In genomic region chr9:7439355-7439978, GRCh38 we compare ENCODE assay signal across 17 cellular contexts.
A peak's percentile ranks its signal among the peaks of the same experiment; 100 is the strongest.
DNase-seq lines count a peak whose midpoint lies in the region; ATAC-seq, FAIRE-seq and TF ChIP-seq lines count a peak whose summit lies in the region.
"Had no signal": no experiment of that assay in that cellular context is flagged by ENCODE, and none has a peak within 500 bp of the region (broad histone marks: within the 10 kb centered on the region; RNA-seq: fewer than 3 reads in every experiment).

No MANE protein-coding gene starts in this region.

- H3K27me3 Mint-ChIP-seq in brain = no peaks in the 10 kb centered on the region
- H3K27me3 Mint-ChIP-seq in activated CD8-positive, alpha-beta T cell treated with anti-CD3 and anti-CD28 coated beads, Interleukin-2, amount 10 ng/mL, durations not matched to agents 7 days and 5 days (ENCODE audit: low read depth) = no peaks in the 10 kb centered on the region
- no peaks in the 10 kb centered on the region for H3K27me3 Mint-ChIP-seq in glutamatergic neuron (ENCODE audit: unreplicated experiment)
- no peaks in the 10 kb centered on the region for H3K27me3 Mint-ChIP-seq in activated T-cell treated with anti-CD3 and anti-CD28 coated beads, Interleukin-2, amount 50 U/mL, for 72 hours (ENCODE audit: low read depth)
- H3K27me3 Mint-ChIP-seq: activated naive CD8-positive, alpha-beta T cell; effector memory CD8-positive, alpha-beta T cell had no signal

- H3K4me1 Mint-ChIP-seq in brain = peaks cover 8% of the 10 kb centered on the region
- H3K4me1 Mint-ChIP-seq in activated CD8-positive, alpha-beta T cell treated with anti-CD3 and anti-CD28 coated beads, Interleukin-2, amount 10 ng/mL, durations not matched to agents 7 days and 5 days (ENCODE audit: low read depth) = no peaks in the 10 kb centered on the region
- H3K4me1 Mint-ChIP-seq in glutamatergic neuron (ENCODE audit: low read depth, unreplicated experiment) = no peaks in the 10 kb centered on the region
- H3K4me1 Mint-ChIP-seq in activated T-cell treated with anti-CD3 and anti-CD28 coated beads, Interleukin-2, amount 50 U/mL, for 72 hours (ENCODE audit: low read depth) = no peaks in the 10 kb centered on the region
- H3K4me1 Mint-ChIP-seq: activated CD4-positive, alpha-beta T cell treated with anti-CD3 and anti-CD28 coated beads for 36 hours; neural progenitor cell had no signal

- POLR2A ChIA-PET in activated CD8-positive, alpha-beta T cell treated with anti-CD3 and anti-CD28 coated beads, Interleukin-2, amount 10 ng/mL, durations not matched to agents 7 days and 5 days (lab: Charles Lee) = no interaction called here

- no peak overlapping the region for H3K4me3 ChIP-seq in BE2C (ENCODE audit: low read depth, low read length)
- H3K4me3 ChIP-seq: neural progenitor cell had no signal

- CTCF ChIA-PET in activated CD8-positive, alpha-beta T cell treated with anti-CD3 and anti-CD28 coated beads, Interleukin-2, amount 10 ng/mL, durations not matched to agents 7 days and 5 days (lab: Charles Lee) = no interaction called here

- H3K9me3 Mint-ChIP-seq in brain (peaks cover 0 to 14% (median 8%) of the 10 kb centered on the region in 5 experiments), glutamatergic neuron (ENCODE audit: unreplicated experiment) (no peaks in the 10 kb centered on the region)
- H3K9me3 Mint-ChIP-seq in activated CD8-positive, alpha-beta T cell treated with anti-CD3 and anti-CD28 coated beads, Interleukin-2, amount 10 ng/mL, durations not matched to agents 7 days and 5 days (ENCODE audit: insufficient read depth) = no peaks in the 10 kb centered on the region
- no peaks in the 10 kb centered on the region for H3K9me3 Mint-ChIP-seq in activated T-cell treated with anti-CD3 and anti-CD28 coated beads, Interleukin-2, amount 50 U/mL, for 72 hours
- H3K9me3 Mint-ChIP-seq: effector memory CD8-positive, alpha-beta T cell; neural progenitor cell had no signal

- ATAC-seq in activated CD8-positive, alpha-beta T cell treated with anti-CD3 and anti-CD28 coated beads, Interleukin-2, amount 10 ng/mL, durations not matched to agents 7 days and 5 days = no peak
- ATAC-seq in activated T-cell treated with anti-CD3 and anti-CD28 coated beads, Interleukin-2, amount 50 U/mL, for 72 hours (replicated peaks in 1 of 2) = no peak
- ATAC-seq: activated CD4-positive, alpha-beta T cell treated with anti-CD3 and anti-CD28 coated beads for 36 hours; effector memory CD8-positive, alpha-beta T cell had no signal

- H3K4me1 ChIP-seq in BE2C = no peaks in the 10 kb centered on the region
- H3K4me1 ChIP-seq: neural progenitor cell had no signal

- no peak for TF ChIP-seq CTCF in BE2C (IDR thresholded peaks at IDR 0.05; ENCODE audit: low read depth, low read length)
- TF ChIP-seq CTCF in brain (conservative IDR thresholded peaks at IDR 0.05) = no peak
- TF ChIP-seq CTCF in glutamatergic neuron (IDR thresholded peaks at IDR 0.05; ENCODE audit: partially characterized antibody, unreplicated experiment) = no peak

- H3K4me3 Mint-ChIP-seq in brain = no peak overlapping the region
- H3K4me3 Mint-ChIP-seq in activated CD8-positive, alpha-beta T cell treated with anti-CD3 and anti-CD28 coated beads, Interleukin-2, amount 10 ng/mL, durations not matched to agents 7 days and 5 days = no peak overlapping the region
- no peak overlapping the region for H3K4me3 Mint-ChIP-seq in glutamatergic neuron (ENCODE audit: unreplicated experiment)
- no peak overlapping the region for H3K4me3 Mint-ChIP-seq in activated T-cell treated with anti-CD3 and anti-CD28 coated beads, Interleukin-2, amount 50 U/mL, for 72 hours
- H3K4me3 Mint-ChIP-seq: activated CD4-positive, alpha-beta T cell treated with anti-CD3 and anti-CD28 coated beads for 36 hours; activated naive CD8-positive, alpha-beta T cell; effector memory CD8-positive, alpha-beta T cell; neural progenitor cell had no signal

- H3K27ac Mint-ChIP-seq in brain (peak overlapping the region in 3 of 5 experiments; percentile 24 to 81 (median 25)), glutamatergic neuron (ENCODE audit: unreplicated experiment) (no peak overlapping the region)
- H3K27ac Mint-ChIP-seq in activated CD8-positive, alpha-beta T cell treated with anti-CD3 and anti-CD28 coated beads, Interleukin-2, amount 10 ng/mL, durations not matched to agents 7 days and 5 days = no peak overlapping the region
- H3K27ac Mint-ChIP-seq in activated T-cell treated with anti-CD3 and anti-CD28 coated beads, Interleukin-2, amount 50 U/mL, for 72 hours = no peak overlapping the region
- H3K27ac Mint-ChIP-seq: activated CD4-positive, alpha-beta T cell treated with anti-CD3 and anti-CD28 coated beads for 36 hours; activated naive CD8-positive, alpha-beta T cell; effector memory CD8-positive, alpha-beta T cell; neural progenitor cell had no signal

- no peaks in the 10 kb centered on the region for H3K27me3 ChIP-seq in BE2C
- H3K27me3 ChIP-seq: neural progenitor cell had no signal

- DNase-seq in BE2C (peak; percentile 31), NCI-H2196 (lab: John Stamatoyannopoulos, UW; ENCODE audit: unreplicated experiment) (peak; percentile 57), iris pigment epithelial cell (ENCODE audit: low read depth) (peak; percentile 6), urothelium cell line (ENCODE audit: low spot score) (no peak), glutamatergic neuron (no peak)
- no peak for DNase-seq in activated CD8-positive, alpha-beta T cell treated with anti-CD3 and anti-CD28 coated beads, Interleukin-2, amount 10 ng/mL, durations not matched to agents 7 days and 5 days
- no peak for DNase-seq in activated T-cell treated with anti-CD3 and anti-CD28 coated beads, Interleukin-2, amount 50 U/mL, for 72 hours
- DNase-seq: activated CD4-positive, alpha-beta T cell treated with anti-CD3 and anti-CD28 coated beads for 36 hours; AML-193; central memory CD4-positive, alpha-beta T cell; effector memory CD8-positive, alpha-beta T cell; NCI-H146; NCI-H774 had no signal

- H3K36me3 Mint-ChIP-seq in brain (no peaks in the 10 kb centered on the region), glutamatergic neuron (ENCODE audit: unreplicated experiment) (no peaks in the 10 kb centered on the region)
- H3K36me3 Mint-ChIP-seq in activated CD8-positive, alpha-beta T cell treated with anti-CD3 and anti-CD28 coated beads, Interleukin-2, amount 10 ng/mL, durations not matched to agents 7 days and 5 days (ENCODE audit: low read depth) = no peaks in the 10 kb centered on the region
- no peaks in the 10 kb centered on the region for H3K36me3 Mint-ChIP-seq in activated T-cell treated with anti-CD3 and anti-CD28 coated beads, Interleukin-2, amount 50 U/mL, for 72 hours (ENCODE audit: insufficient read depth in 2 of 2)
- H3K36me3 Mint-ChIP-seq: activated naive CD8-positive, alpha-beta T cell; neural progenitor cell had no signal

- H3K36me3 ChIP-seq in BE2C = no peaks in the 10 kb centered on the region
- H3K36me3 ChIP-seq: neural progenitor cell had no signal

- no peak for FAIRE-seq in urothelium cell line (lab: Jason Lieb, UNC)
- FAIRE-seq: GM19239 had no signal

- H3K9me3 ChIP-seq in BE2C = no peaks in the 10 kb centered on the region

Comparison
In these comparisons a context has a peak if more than half of its experiments do, and no peak if none do; other contexts are left out.
1. DNase-seq: peak in BE2C (single experiment), NCI-H2196 (single experiment) and iris pigment epithelial cell (single experiment); none in activated CD8-positive, alpha-beta T cell treated with anti-CD3 and anti-CD28 coated beads, Interleukin-2, amount 10 ng/mL, durations not matched to agents 7 days and 5 days (single experiment), urothelium cell line (single experiment), glutamatergic neuron (single experiment) and activated T-cell treated with anti-CD3 and anti-CD28 coated beads, Interleukin-2, amount 50 U/mL, for 72 hours (0 of 2).
2. H3K27ac Mint-ChIP-seq: peak in brain (3 of 5); none in activated CD8-positive, alpha-beta T cell treated with anti-CD3 and anti-CD28 coated beads, Interleukin-2, amount 10 ng/mL, durations not matched to agents 7 days and 5 days (single experiment), glutamatergic neuron (single experiment) and activated T-cell treated with anti-CD3 and anti-CD28 coated beads, Interleukin-2, amount 50 U/mL, for 72 hours (single experiment).